11 cellular contexts compared by ENCODE assay signal in the genomic region with DNA sequence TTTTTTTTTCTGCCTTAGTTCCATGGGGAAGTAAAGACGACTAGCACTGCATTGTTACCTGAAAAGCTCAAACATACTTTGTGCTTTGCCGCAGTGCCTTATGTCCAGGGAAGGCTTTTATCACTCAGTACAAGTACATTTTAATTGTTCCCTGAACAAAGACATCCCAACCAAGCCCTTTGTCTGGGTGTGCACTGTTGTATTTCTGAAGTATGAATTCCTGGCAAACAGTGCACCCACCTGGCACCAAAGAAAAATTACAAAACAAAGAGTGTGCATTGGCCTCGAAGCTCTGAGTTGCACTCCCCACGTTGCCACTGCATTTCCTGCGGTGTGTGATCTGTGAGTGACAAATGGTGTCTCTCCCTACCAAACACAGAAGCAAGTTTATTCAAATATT.
DNase-seq lines count a peak whose midpoint lies in the region; ATAC-seq and TF ChIP-seq lines count a peak whose summit lies in the region.
"Had no signal": no experiment of that assay in that cellular context is flagged by ENCODE, and none has a peak within 500 bp of the region (broad histone marks: within the 10 kb centered on the region; RNA-seq: fewer than 3 reads in every experiment).

No MANE protein-coding gene starts in this region.

- no peaks in the 10 kb centered on the region for H3K79me2 ChIP-seq in OCI-LY3 (ENCODE audit: low read length)

- TF ChIP-seq POLR2A in NB4 (IDR thresholded peaks at IDR 0.05; ENCODE audit: extremely low read depth, insufficient read length): no peak
- no peak for TF ChIP-seq POLR2A in esophagus muscularis mucosa (IDR thresholded peaks at IDR 0.05; ENCODE audit: low read depth)

- H3K4me1 ChIP-seq in OCI-LY3 (ENCODE audit: low read length): no peaks in the 10 kb centered on the region
- H3K4me1 ChIP-seq in esophagus muscularis mucosa: no peaks in the 10 kb centered on the region

- no peak for TF ChIP-seq CTCF in NB4 (IDR thresholded peaks at IDR 0.05; ENCODE audit: low read depth, low read length)
- TF ChIP-seq CTCF in OCI-LY3 (IDR thresholded peaks at IDR 0.05; ENCODE audit: low read depth, low read length): peak; percentile 87
- peak; percentile 12 for TF ChIP-seq CTCF in fibroblast of villous mesenchyme (IDR thresholded peaks at IDR 0.05; ENCODE audit: insufficient read depth, low read depth, low read length)
- no peak for TF ChIP-seq CTCF in esophagus muscularis mucosa (IDR thresholded peaks at IDR 0.05)

- no peak for ATAC-seq in GM19452 (IDR thresholded peaks at IDR 0.05; ENCODE audit: unreplicated experiment)
- ATAC-seq: activated CD8-positive, alpha-beta T cell treated with anti-CD3 and anti-CD28 coated beads for 36 hours had no signal

- no peak overlapping the region; the same call in 1 of the 2 replicates for H3K4me2 ChIP-seq in OCI-LY3 (ENCODE audit: low read length)

- H3K27me3 ChIP-seq in OCI-LY3 (ENCODE audit: low read depth, low read length) (no peaks in the 10 kb centered on the region), esophagus muscularis mucosa (no peaks in the 10 kb centered on the region)

- no peaks in the 10 kb centered on the region for H4K20me1 ChIP-seq in OCI-LY3 (ENCODE audit: insufficient read depth, low read length)

- 42% methylated on average over 5 of the region's 5 CpGs for WGBS in esophagus muscularis mucosa

- intact Hi-C loops in esophagus muscularis mucosa (cut with DNase I): no loop called here

- TF ChIP-seq EP300 in esophagus muscularis mucosa (IDR thresholded peaks at IDR 0.05): no peak

- no peak overlapping the region for H3K4me3 ChIP-seq in NB4 (ENCODE audit: low read depth, low read length)
- H3K4me3 ChIP-seq in OCI-LY3 (ENCODE audit: low read length): no peak overlapping the region
- H3K4me3 ChIP-seq in fibroblast of villous mesenchyme (ENCODE audit: low read depth, low read length): no peak overlapping the region
- H3K4me3 ChIP-seq in esophagus muscularis mucosa: no peak overlapping the region

- H3K27ac ChIP-seq in OCI-LY3 (ENCODE audit: low read length) (no peak overlapping the region), esophagus muscularis mucosa (replicated peaks in 1 of 4) (no peak overlapping the region)

- DNase-seq in AG08395 (ENCODE audit: low spot score): peak; percentile 30
- peak; percentile 4 for DNase-seq in NB4 (ENCODE audit: low read depth)
- peak; percentile 7 for DNase-seq in fibroblast of villous mesenchyme (ENCODE audit: low read depth)
- no peak for DNase-seq in stimulated activated CD4-positive, alpha-beta T cell treated with anti-CD3 and anti-CD28 coated beads, Interleukin-2, amount 100 ng/mL, for 24 hours
- DNase-seq in esophagus muscularis mucosa (ENCODE audit: extremely low spot score): no peak
- no peak for DNase-seq in HK-2 (ENCODE audit: unreplicated experiment)
- DNase-seq: activated CD8-positive, alpha-beta T cell treated with anti-CD3 and anti-CD28 coated beads for 36 hours; immature natural killer cell; NK-92 treated with Interleukin-12 subunit alpha and Interleukin-12 subunit beta, amount 100 ng/mL, for 24 hours had no signal

- H3K9me3 ChIP-seq in OCI-LY3 (ENCODE audit: insufficient read depth, low read length) (no peaks in the 10 kb centered on the region), esophagus muscularis mucosa (no peaks in the 10 kb centered on the region)

- H2AFZ ChIP-seq in OCI-LY3 (ENCODE audit: low read depth, low read length): no peak overlapping the region

- H3K9ac ChIP-seq in OCI-LY3 (ENCODE audit: low read length): no peak overlapping the region

- H3K36me3 ChIP-seq in OCI-LY3 (replicated peaks; ENCODE audit: low read depth, low read length) (no peaks in the 10 kb centered on the region), esophagus muscularis mucosa (no peaks in the 10 kb centered on the region)

Comparison
In these comparisons a context has a peak if more than half of its experiments do, and no peak if none do; other contexts are left out.
1. DNase-seq: peak in AG08395 (single experiment), NB4 (single experiment) and fibroblast of villous mesenchyme (single experiment); none in stimulated activated CD4-positive, alpha-beta T cell treated with anti-CD3 and anti-CD28 coated beads, Interleukin-2, amount 100 ng/mL, for 24 hours (0 of 2), esophagus muscularis mucosa (single experiment) and HK-2 (single experiment).
2. CTCF ChIP-seq: peak in OCI-LY3 (single experiment) and fibroblast of villous mesenchyme (single experiment); none in NB4 (single experiment) and esophagus muscularis mucosa (0 of 3).